In the genomic region with DNA sequence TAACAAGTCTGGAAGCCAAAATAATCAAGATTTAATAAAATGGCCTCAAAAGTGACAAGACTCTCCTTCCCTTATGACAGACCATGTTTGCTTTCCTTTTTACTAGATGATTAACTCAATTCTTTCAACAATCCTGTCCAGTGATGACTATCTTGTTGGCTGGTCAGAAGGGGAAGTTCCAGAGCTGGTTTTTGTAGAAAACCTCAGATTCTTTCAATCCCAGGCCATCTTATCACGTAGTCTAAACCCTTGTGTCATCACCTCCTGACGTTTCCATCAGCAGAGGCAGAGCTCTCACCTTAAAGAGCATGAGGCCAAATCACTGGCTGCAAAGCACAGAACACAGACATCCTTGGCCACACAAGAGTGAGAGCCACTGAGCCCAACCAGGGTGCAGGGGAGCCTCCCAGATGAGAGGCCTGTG, we compare ENCODE assay signal across 11 cellular contexts.
DNase-seq lines count a peak whose midpoint lies in the region; ATAC-seq and TF ChIP-seq lines count a peak whose summit lies in the region.
"Had no signal": no experiment of that assay in that cellular context is flagged by ENCODE, and none has a peak within 500 bp of the region (broad histone marks: within the 10 kb centered on the region; RNA-seq: fewer than 3 reads in every experiment).

No MANE protein-coding gene starts in this region.

- H3K9me3 ChIP-seq in SK-N-SH, result no peaks in the 10 kb centered on the region
- no peaks in the 10 kb centered on the region for H3K9me3 ChIP-seq in upper lobe of left lung
- no peaks in the 10 kb centered on the region for H3K9me3 ChIP-seq in esophagus muscularis mucosa
- H3K9me3 ChIP-seq: adrenal gland, right lobe of liver, tibial artery had no signal

- H3K36me3 ChIP-seq in SK-N-SH (replicated peaks in 1 of 2; ENCODE audit: control insufficient read depth in 1 of 2, insufficient read depth in 2 of 2, low read length in 1 of 2) (peaks cover 0 to 3% of the 10 kb centered on the region in 2 experiments), upper lobe of left lung (no peaks in the 10 kb centered on the region), esophagus muscularis mucosa (no peaks in the 10 kb centered on the region)
- H3K36me3 ChIP-seq: adrenal gland, right lobe of liver, tibial artery had no signal

- no peak for TF ChIP-seq RAD21 in SK-N-SH (IDR thresholded peaks at IDR 0.05; ENCODE audit: low read length)

- H3K27ac Mint-ChIP-seq in activated naive CD4-positive, alpha-beta T cell treated with anti-CD3 and anti-CD28 coated beads, Interleukin-2, amount 50 U/mL, for 72 hours, result peak overlapping the region; percentile 50 to 79

- H3K9me3 Mint-ChIP-seq in activated naive CD4-positive, alpha-beta T cell treated with anti-CD3 and anti-CD28 coated beads, Interleukin-2, amount 50 U/mL, for 72 hours, result no peaks in the 10 kb centered on the region

- POLR2A ChIA-PET in SK-N-SH (lab: Yijun Ruan, JAX), result no interaction called here

- H3K79me2 ChIP-seq in SK-N-SH (ENCODE audit: insufficient read depth), result peaks cover 100% of the 10 kb centered on the region

- H3K4me3 ChIP-seq in SK-N-SH (ENCODE audit: low read depth in 2 of 2, low read length in 1 of 2), result no peak overlapping the region
- no peak overlapping the region for H3K4me3 ChIP-seq in upper lobe of left lung
- H3K4me3 ChIP-seq in esophagus muscularis mucosa, result no peak overlapping the region
- H3K4me3 ChIP-seq: adrenal gland, right lobe of liver, tibial artery had no signal

- peak in 1 of 2 donors; percentile 18 for ATAC-seq in activated naive CD4-positive, alpha-beta T cell treated with anti-CD3 and anti-CD28 coated beads, Interleukin-2, amount 50 U/mL, for 72 hours
- ATAC-seq in upper lobe of left lung (ENCODE audit: low FRiP score in 2 of 2) (no peak), GM21576 (IDR thresholded peaks at IDR 0.05; ENCODE audit: unreplicated experiment) (no peak)

- H2AFZ ChIP-seq in SK-N-SH (ENCODE audit: low read depth), result no peak overlapping the region

- TF ChIP-seq CTCF in SK-N-SH (IDR thresholded peaks at IDR 0.05) (no peak), upper lobe of left lung (IDR thresholded peaks at IDR 0.05) (no peak), esophagus muscularis mucosa (IDR thresholded peaks at IDR 0.05) (no peak)

- no peak for DNase-seq in activated naive CD4-positive, alpha-beta T cell treated with anti-CD3 and anti-CD28 coated beads, Interleukin-2, amount 50 U/mL, for 72 hours (ENCODE audit: low spot score in 2 of 2)
- DNase-seq in activated naive CD4-positive, alpha-beta T cell treated with Interleukin-2 at 50 U/mL for 16 hours, result no peak
- peak; percentile 24 for DNase-seq in SK-N-SH
- peak; percentile 78 for DNase-seq in fibroblast of peridontal ligament (ENCODE audit: extremely low read depth)
- DNase-seq in upper lobe of left lung, result no peak
- DNase-seq in activated CD4-positive, alpha-beta T cell treated with anti-CD3 and anti-CD28 coated beads for 48 hours, result no peak
- DNase-seq in esophagus muscularis mucosa (ENCODE audit: extremely low spot score), result no peak
- DNase-seq: adrenal gland, tibial artery had no signal

- peaks cover 28% of the 10 kb centered on the region for H3F3A ChIP-seq in SK-N-SH (replicated peaks; ENCODE audit: insufficient read depth)

- H4K20me1 ChIP-seq in SK-N-SH (ENCODE audit: insufficient read depth), result peaks cover 100% of the 10 kb centered on the region

- intact Hi-C loops in esophagus muscularis mucosa (cut with DNase I), result no loop called here

- no peaks in the 10 kb centered on the region for H3K27me3 ChIP-seq in SK-N-SH (ENCODE audit: insufficient read depth)
- no peaks in the 10 kb centered on the region for H3K27me3 ChIP-seq in upper lobe of left lung
- no peaks in the 10 kb centered on the region for H3K27me3 ChIP-seq in esophagus muscularis mucosa
- H3K27me3 ChIP-seq: adrenal gland, right lobe of liver, tibial artery had no signal

- H3K27ac ChIP-seq in SK-N-SH (ENCODE audit: low read depth in 2 of 2, low read length in 1 of 2) (peak overlapping the region; percentile 51 to 63), upper lobe of left lung (peak overlapping the region in 3 of 4 donors; percentile 10 to 18 (median 17)), esophagus muscularis mucosa (replicated peaks in 1 of 4) (no peak overlapping the region)
- H3K27ac ChIP-seq: adrenal gland, tibial artery had no signal

- 34% methylated on average over 2 of the region's 2 CpGs for WGBS in SK-N-SH (ENCODE audit: low lambda C conversion rate)
- 51 to 56% methylated on average over 2 of the region's 2 CpGs for WGBS in upper lobe of left lung, 2 donors
- WGBS in esophagus muscularis mucosa, result 58% methylated on average over 2 of the region's 2 CpGs

- CTCF ChIA-PET in SK-N-SH (lab: Yijun Ruan, JAX), result interaction anchor here (1.2 kb wide), 1 partner anchor 32 kb away, joined by 3 read pairs; no protein-coding TSS in a partner anchor

- H3K36me3 Mint-ChIP-seq in activated naive CD4-positive, alpha-beta T cell treated with anti-CD3 and anti-CD28 coated beads, Interleukin-2, amount 50 U/mL, for 72 hours, result peaks cover 0 to 16% of the 10 kb centered on the region in 2 donors

- no peak for TF ChIP-seq EP300 in SK-N-SH (IDR thresholded peaks at IDR 0.05; ENCODE audit: borderline replicate concordance in 1 of 2, low read depth in 1 of 2, low read length in 1 of 2)
- no peak for TF ChIP-seq EP300 in upper lobe of left lung (IDR thresholded peaks at IDR 0.05)
- no peak for TF ChIP-seq EP300 in esophagus muscularis mucosa (IDR thresholded peaks at IDR 0.05)

- peak overlapping the region; percentile 47; the same call in 1 of the 2 replicates for H3K4me2 ChIP-seq in SK-N-SH

- H3K9me2 ChIP-seq in SK-N-SH, result no peaks in the 10 kb centered on the region

- H3K9ac ChIP-seq in SK-N-SH, result no peak overlapping the region

- TF ChIP-seq POLR2A in upper lobe of left lung (IDR thresholded peaks at IDR 0.05) (no peak), esophagus muscularis mucosa (IDR thresholded peaks at IDR 0.05; ENCODE audit: low read depth) (no peak)

- H3K4me1 ChIP-seq in SK-N-SH (ENCODE audit: control insufficient read depth in 1 of 2, insufficient read depth in 2 of 2, low read depth in 1 of 2, low read length in 1 of 2) (peaks cover 31 to 50% of the 10 kb centered on the region in 2 experiments), upper lobe of left lung (peaks cover 56 to 79% (median 61%) of the 10 kb centered on the region in 4 donors), esophagus muscularis mucosa (peaks cover 84 to 92% (median 90%) of the 10 kb centered on the region in 4 donors)

TF ChIP-seq in SK-N-SH, 30 proteins besides CTCF, POLR2A, EP300 and RAD21:
- TF ChIP-seq FOXM1 (IDR thresholded peaks at IDR 0.05; ENCODE audit: low read depth) (no peak), TCF12 (IDR thresholded peaks at IDR 0.05) (no peak), GATA2 (CRISPR knock-in tag; IDR thresholded peaks at IDR 0.05) (no peak), JUND (IDR thresholded peaks at IDR 0.05) (no peak), TAF1 (IDR thresholded peaks at IDR 0.05; ENCODE audit: borderline replicate concordance, low read depth, low read length) (no peak), FOSL2 (IDR thresholded peaks at IDR 0.05; ENCODE audit: borderline replicate concordance, low read depth) (no peak), YY1 (IDR thresholded peaks at IDR 0.05; ENCODE audit: low read depth) (no peak), POLR2AphosphoS5 (IDR thresholded peaks at IDR 0.05; ENCODE audit: low read depth, low read length) (no peak), SIN3A (IDR thresholded peaks at IDR 0.05; ENCODE audit: borderline replicate concordance, low read depth, low read length) (no peak), GABPA (IDR thresholded peaks at IDR 0.05; ENCODE audit: low read depth) (no peak), MEF2A (IDR thresholded peaks at IDR 0.05; ENCODE audit: borderline replicate concordance, low read depth) (no peak), ELF1 (IDR thresholded peaks at IDR 0.05) (no peak), NRF1 (IDR thresholded peaks at IDR 0.05; ENCODE audit: low read depth, low read length) (no peak)
- TF ChIP-seq, protein P1, sequence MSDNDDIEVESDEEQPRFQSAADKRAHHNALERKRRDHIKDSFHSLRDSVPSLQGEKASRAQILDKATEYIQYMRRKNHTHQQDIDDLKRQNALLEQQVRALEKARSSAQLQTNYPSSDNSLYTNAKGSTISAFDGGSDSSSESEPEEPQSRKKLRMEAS (IDR thresholded peaks at IDR 0.05; ENCODE audit: low read depth), result no peak
- TF ChIP-seq, protein P2, sequence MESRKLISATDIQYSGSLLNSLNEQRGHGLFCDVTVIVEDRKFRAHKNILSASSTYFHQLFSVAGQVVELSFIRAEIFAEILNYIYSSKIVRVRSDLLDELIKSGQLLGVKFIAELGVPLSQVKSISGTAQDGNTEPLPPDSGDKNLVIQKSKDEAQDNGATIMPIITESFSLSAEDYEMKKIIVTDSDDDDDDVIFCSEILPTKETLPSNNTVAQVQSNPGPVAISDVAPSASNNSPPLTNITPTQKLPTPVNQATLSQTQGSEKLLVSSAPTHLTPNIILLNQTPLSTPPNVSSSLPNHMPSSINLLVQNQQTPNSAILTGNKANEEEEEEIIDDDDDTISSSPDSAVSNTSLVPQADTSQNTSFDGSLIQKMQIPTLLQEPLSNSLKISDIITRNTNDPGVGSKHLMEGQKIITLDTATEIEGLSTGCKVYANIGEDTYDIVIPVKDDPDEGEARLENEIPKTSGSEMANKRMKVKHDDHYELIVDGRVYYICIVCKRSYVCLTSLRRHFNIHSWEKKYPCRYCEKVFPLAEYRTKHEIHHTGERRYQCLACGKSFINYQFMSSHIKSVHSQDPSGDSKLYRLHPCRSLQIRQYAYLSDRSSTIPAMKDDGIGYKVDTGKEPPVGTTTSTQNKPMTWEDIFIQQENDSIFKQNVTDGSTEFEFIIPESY (IDR thresholded peaks at IDR 0.05; ENCODE audit: borderline replicate concordance, low read depth), result no peak
- TF ChIP-seq, protein P3, sequence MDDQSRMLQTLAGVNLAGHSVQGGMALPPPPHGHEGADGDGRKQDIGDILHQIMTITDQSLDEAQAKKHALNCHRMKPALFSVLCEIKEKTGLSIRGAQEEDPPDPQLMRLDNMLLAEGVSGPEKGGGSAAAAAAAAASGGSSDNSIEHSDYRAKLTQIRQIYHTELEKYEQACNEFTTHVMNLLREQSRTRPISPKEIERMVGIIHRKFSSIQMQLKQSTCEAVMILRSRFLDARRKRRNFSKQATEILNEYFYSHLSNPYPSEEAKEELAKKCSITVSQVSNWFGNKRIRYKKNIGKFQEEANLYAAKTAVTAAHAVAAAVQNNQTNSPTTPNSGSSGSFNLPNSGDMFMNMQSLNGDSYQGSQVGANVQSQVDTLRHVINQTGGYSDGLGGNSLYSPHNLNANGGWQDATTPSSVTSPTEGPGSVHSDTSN (IDR thresholded peaks at IDR 0.05), result no peak
- TF ChIP-seq, protein P4, sequence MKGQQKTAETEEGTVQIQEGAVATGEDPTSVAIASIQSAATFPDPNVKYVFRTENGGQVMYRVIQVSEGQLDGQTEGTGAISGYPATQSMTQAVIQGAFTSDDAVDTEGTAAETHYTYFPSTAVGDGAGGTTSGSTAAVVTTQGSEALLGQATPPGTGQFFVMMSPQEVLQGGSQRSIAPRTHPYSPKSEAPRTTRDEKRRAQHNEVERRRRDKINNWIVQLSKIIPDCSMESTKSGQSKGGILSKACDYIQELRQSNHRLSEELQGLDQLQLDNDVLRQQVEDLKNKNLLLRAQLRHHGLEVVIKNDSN (IDR thresholded peaks at IDR 0.05; ENCODE audit: borderline replicate concordance, low read depth), result no peak

Comparison
In these comparisons a context has a peak if more than half of its experiments do, and no peak if none do; other contexts are left out.
1. DNase-seq: peak in SK-N-SH (single experiment) and fibroblast of peridontal ligament (single experiment); none in activated naive CD4-positive, alpha-beta T cell treated with anti-CD3 and anti-CD28 coated beads, Interleukin-2, amount 50 U/mL, for 72 hours (0 of 2), activated naive CD4-positive, alpha-beta T cell treated with Interleukin-2 at 50 U/mL for 16 hours (single experiment), upper lobe of left lung (0 of 2), activated CD4-positive, alpha-beta T cell treated with anti-CD3 and anti-CD28 coated beads for 48 hours (single experiment) and esophagus muscularis mucosa (single experiment).
2. H3K27ac ChIP-seq: peak in SK-N-SH (2 of 2) and upper lobe of left lung (3 of 4); none in esophagus muscularis mucosa (0 of 4).